ENCODE assay signal across 10 cellular contexts in genomic region chr2:111705206-111705605, GRCh38.
DNase-seq lines count a peak whose midpoint lies in the region; ATAC-seq and TF ChIP-seq lines count a peak whose summit lies in the region.
"Had no signal": no experiment of that assay in that cellular context is flagged by ENCODE, and none has a peak within 500 bp of the region (broad histone marks: within the 10 kb centered on the region; RNA-seq: fewer than 3 reads in every experiment).

No MANE protein-coding gene starts in this region.

- no peaks in the 10 kb centered on the region for H3K36me3 ChIP-seq in thymus (ENCODE audit: control insufficient read depth, insufficient read depth)
- no peaks in the 10 kb centered on the region for H3K36me3 ChIP-seq in BE2C
- H3K36me3 ChIP-seq: ovary had no signal

- DNase-seq in activated naive CD4-positive, alpha-beta T cell treated with anti-CD3 and anti-CD28 coated beads, Interleukin-2, amount 50 U/mL, for 72 hours (ENCODE audit: low spot score in 2 of 2): no peak
- DNase-seq in activated naive CD4-positive, alpha-beta T cell treated with anti-CD3 and anti-CD28 coated beads, Interleukin-2, amount 50 U/mL, for 16 hours: no peak
- DNase-seq in chondrocyte (ENCODE audit: low spot score) (no peak), BE2C (no peak), GM10248 (ENCODE audit: extremely low spot score) (no peak)
- DNase-seq in activated effector memory CD4-positive, alpha-beta T cell treated with anti-CD3 and anti-CD28 coated beads, Interleukin-2, amount 50 U/mL, for 16 hours: no peak
- DNase-seq: ovary had no signal

- no peak overlapping the region for H3K4me3 Mint-ChIP-seq in chondrocyte (ENCODE audit: unreplicated experiment)

- peak overlapping the region; percentile 75 for H3K27ac ChIP-seq in thymus (ENCODE audit: low read depth)
- H3K27ac ChIP-seq: C4-2B, ovary had no signal

- ATAC-seq in activated naive CD4-positive, alpha-beta T cell treated with anti-CD3 and anti-CD28 coated beads, Interleukin-2, amount 50 U/mL, for 72 hours: no peak
- peak; percentile 14 for ATAC-seq in HG03432 (IDR thresholded peaks at IDR 0.05; ENCODE audit: unreplicated experiment)

- H3K27ac Mint-ChIP-seq in activated naive CD4-positive, alpha-beta T cell treated with anti-CD3 and anti-CD28 coated beads, Interleukin-2, amount 50 U/mL, for 72 hours: peak overlapping the region; percentile 75 to 91
- peak overlapping the region; percentile 46 for H3K27ac Mint-ChIP-seq in chondrocyte (ENCODE audit: unreplicated experiment)

- peaks cover 0 to 15% of the 10 kb centered on the region in 2 donors for H3K36me3 Mint-ChIP-seq in activated naive CD4-positive, alpha-beta T cell treated with anti-CD3 and anti-CD28 coated beads, Interleukin-2, amount 50 U/mL, for 72 hours
- no peaks in the 10 kb centered on the region for H3K36me3 Mint-ChIP-seq in chondrocyte (ENCODE audit: low read depth)

- peaks cover 64% of the 10 kb centered on the region for H3K4me1 ChIP-seq in thymus (ENCODE audit: control insufficient read depth, insufficient read depth, low read length)
- no peaks in the 10 kb centered on the region for H3K4me1 ChIP-seq in BE2C

- POLR2A ChIA-PET in GM10248 (lab: Yijun Ruan, JAX): no interaction called here

- H3K9me3 ChIP-seq in thymus (ENCODE audit: control insufficient read depth) (no peaks in the 10 kb centered on the region), BE2C (no peaks in the 10 kb centered on the region)
- H3K9me3 ChIP-seq: ovary had no signal

- H3K27me3 ChIP-seq in thymus (ENCODE audit: control insufficient read depth, insufficient read depth) (no peaks in the 10 kb centered on the region), BE2C (no peaks in the 10 kb centered on the region)
- H3K27me3 ChIP-seq: ovary had no signal

- H3K27me3 Mint-ChIP-seq in chondrocyte (ENCODE audit: low read depth): no peaks in the 10 kb centered on the region

- peaks cover 46% of the 10 kb centered on the region for H3K4me1 Mint-ChIP-seq in chondrocyte (ENCODE audit: low read depth)

- no peak for TF ChIP-seq CTCF in chondrocyte (IDR thresholded peaks at IDR 0.05)
- TF ChIP-seq CTCF in BE2C (IDR thresholded peaks at IDR 0.05; ENCODE audit: low read depth, low read length): no peak
- TF ChIP-seq CTCF in GM10248 (IDR thresholded peaks at IDR 0.05; ENCODE audit: control extremely low read depth, extremely low read depth, low read depth, missing control alignments): no peak

- CTCF ChIA-PET in GM10248 (lab: Yijun Ruan, JAX): no interaction called here

- 11% methylated on average over 6 of the region's 6 CpGs for WGBS in thymus

- H3K9me3 Mint-ChIP-seq in activated naive CD4-positive, alpha-beta T cell treated with anti-CD3 and anti-CD28 coated beads, Interleukin-2, amount 50 U/mL, for 72 hours: no peaks in the 10 kb centered on the region
- H3K9me3 Mint-ChIP-seq in chondrocyte (ENCODE audit: low read depth): no peaks in the 10 kb centered on the region

- H3K4me3 ChIP-seq in thymus (ENCODE audit: low read length): peak overlapping the region; percentile 12
- no peak overlapping the region for H3K4me3 ChIP-seq in BE2C (ENCODE audit: low read depth, low read length)
- H3K4me3 ChIP-seq: ovary had no signal
